18 cellular contexts compared by ENCODE assay signal in genomic region chr19:53988981-53989380, GRCh38. TPM values are rescaled to one million over a fixed set of nuclear protein-coding genes. Genes with fewer than 3 reads are reported as not detected.
A peak's percentile ranks its signal among the peaks of the same experiment; 100 is the strongest.
DNase-seq lines count a peak whose midpoint lies in the region; ATAC-seq, FAIRE-seq and TF ChIP-seq lines count a peak whose summit lies in the region.
"Had no signal": no experiment of that assay in that cellular context is flagged by ENCODE, and none has a peak within 500 bp of the region (broad histone marks: within the 10 kb centered on the region; RNA-seq: fewer than 3 reads in every experiment).

No MANE protein-coding gene starts in this region.

- no peak overlapping the region for H3K4me3 ChIP-seq in GM23338
- H3K4me3 ChIP-seq in astrocyte (ENCODE audit: insufficient read depth, low read depth, low read length) = no peak overlapping the region
- H3K4me3 ChIP-seq: HAP-1 had no signal

- FAIRE-seq in astrocyte (lab: Jason Lieb, UNC) = no peak
- FAIRE-seq: D721Med had no signal

- H3K4me1 Mint-ChIP-seq in GM23338 = peaks cover 15% of the 10 kb centered on the region
- H3K4me1 Mint-ChIP-seq in astrocyte (ENCODE audit: low read depth, unreplicated experiment) = no peaks in the 10 kb centered on the region
- H3K4me1 Mint-ChIP-seq in neural crest cell = peaks cover 5% of the 10 kb centered on the region
- no peaks in the 10 kb centered on the region for H3K4me1 Mint-ChIP-seq in activated CD4-positive, alpha-beta T cell treated with anti-CD3 and anti-CD28 coated beads, Interleukin-2, amount 10 ng/mL, durations not matched to agents 24 days and 14 days

- no peaks in the 10 kb centered on the region for H3K36me3 ChIP-seq in GM23338 (ENCODE audit: insufficient read depth)
- no peaks in the 10 kb centered on the region for H3K36me3 ChIP-seq in astrocyte (ENCODE audit: insufficient read depth, low read length)
- H3K36me3 ChIP-seq: BE2C, HAP-1 had no signal

- no peaks in the 10 kb centered on the region; the same call in 2 of the 3 replicates for H3K36me3 Mint-ChIP-seq in GM23338 (ENCODE audit: low read depth)
- no peaks in the 10 kb centered on the region for H3K36me3 Mint-ChIP-seq in astrocyte (ENCODE audit: low read depth, unreplicated experiment)
- H3K36me3 Mint-ChIP-seq in neural crest cell (ENCODE audit: low read depth) = no peaks in the 10 kb centered on the region
- no peaks in the 10 kb centered on the region for H3K36me3 Mint-ChIP-seq in activated CD4-positive, alpha-beta T cell treated with anti-CD3 and anti-CD28 coated beads, Interleukin-2, amount 10 ng/mL, durations not matched to agents 24 days and 14 days (ENCODE audit: low read depth)
- H3K36me3 Mint-ChIP-seq: CD4-positive, CD25-positive, alpha-beta regulatory T cell had no signal

- H3K27me3 Mint-ChIP-seq in GM23338 (ENCODE audit: insufficient read depth, low read depth, poor library complexity) = peaks cover 21% of the 10 kb centered on the region
- peaks cover 23% of the 10 kb centered on the region for H3K27me3 Mint-ChIP-seq in astrocyte (ENCODE audit: low read depth, unreplicated experiment)
- peaks cover 23% of the 10 kb centered on the region for H3K27me3 Mint-ChIP-seq in neural crest cell (ENCODE audit: low read depth)
- peaks cover 19% of the 10 kb centered on the region for H3K27me3 Mint-ChIP-seq in activated CD4-positive, alpha-beta T cell treated with anti-CD3 and anti-CD28 coated beads, Interleukin-2, amount 10 ng/mL, durations not matched to agents 24 days and 14 days

- H3K9ac ChIP-seq in astrocyte (ENCODE audit: low read length) = no peak overlapping the region

- H2AFZ ChIP-seq in GM23338 (no peak overlapping the region), astrocyte (ENCODE audit: low read depth, low read length) (no peak overlapping the region)

- H3K9me3 ChIP-seq in astrocyte (ENCODE audit: insufficient read depth, low read depth, low read length) = no peaks in the 10 kb centered on the region
- H3K9me3 ChIP-seq: BE2C, HAP-1 had no signal

- H3K27ac Mint-ChIP-seq in GM23338 (no peak overlapping the region), astrocyte (ENCODE audit: unreplicated experiment) (no peak overlapping the region), neural crest cell (ENCODE audit: unreplicated experiment) (no peak overlapping the region)
- no peak overlapping the region for H3K27ac Mint-ChIP-seq in activated CD4-positive, alpha-beta T cell treated with anti-CD3 and anti-CD28 coated beads, Interleukin-2, amount 10 ng/mL, durations not matched to agents 24 days and 14 days
- H3K27ac Mint-ChIP-seq: CD4-positive, CD25-positive, alpha-beta regulatory T cell; CD8-positive, alpha-beta memory T cell had no signal

- H3K27ac ChIP-seq in GM23338 (ENCODE audit: low read depth) = no peak overlapping the region
- H3K27ac ChIP-seq in astrocyte (ENCODE audit: low read depth, low read length) = no peak overlapping the region
- H3K27ac ChIP-seq: HL-60 had no signal

- H3K4me1 ChIP-seq in GM23338 (ENCODE audit: insufficient read depth) (peaks cover 13% of the 10 kb centered on the region), astrocyte (ENCODE audit: insufficient read depth, low read length) (no peaks in the 10 kb centered on the region)
- H3K4me1 ChIP-seq: BE2C, HAP-1 had no signal

- TF ChIP-seq CTCF in GM23338 (conservative IDR thresholded peaks at IDR 0.05; ENCODE audit: low read depth in 2 of 2) (no peak), astrocyte (IDR thresholded peaks at IDR 0.05; ENCODE audit: insufficient read depth, low read depth, low read length) (no peak), neural crest cell (conservative IDR thresholded peaks at IDR 0.05) (no peak)

- no peak overlapping the region for H3K4me2 ChIP-seq in GM23338
- no peak overlapping the region for H3K4me2 ChIP-seq in astrocyte (ENCODE audit: low read length)

- H3K79me2 ChIP-seq in GM23338 (replicated peaks; ENCODE audit: insufficient read depth) = no peaks in the 10 kb centered on the region
- no peaks in the 10 kb centered on the region for H3K79me2 ChIP-seq in astrocyte (ENCODE audit: insufficient read depth, low read length)

- DNase-seq in GM23338 (ENCODE audit: low spot score) (no peak), astrocyte (ENCODE audit: low read depth) (no peak), neural crest cell (ENCODE audit: low read depth, low spot score) (no peak), NCI-H524 (lab: John Stamatoyannopoulos, UW) (no peak), DMS114 treated with DMSO at 0.1 percent for 48 hours (lab: John Stamatoyannopoulos, UW; ENCODE audit: unreplicated experiment) (no peak)
- no peak for DNase-seq in activated CD4-positive, alpha-beta T cell treated with anti-CD3 and anti-CD28 coated beads, Interleukin-2, amount 10 ng/mL, durations not matched to agents 24 days and 14 days
- DNase-seq: ACHN; BE2C; CD4-positive, CD25-positive, alpha-beta regulatory T cell; CD8-positive, alpha-beta memory T cell; COR-L47; DMS153; DMS79; GF-D8 had no signal

- ATAC-seq in GM23338 = no peak

- no peaks in the 10 kb centered on the region for H4K20me1 ChIP-seq in GM23338 (replicated peaks; ENCODE audit: insufficient read depth)
- H4K20me1 ChIP-seq in astrocyte (ENCODE audit: insufficient read depth, low read length) = no peaks in the 10 kb centered on the region

- H3K4me3 Mint-ChIP-seq in GM23338 = peak overlapping the region; percentile 3; the same call in 1 of the 3 replicates
- peak overlapping the region; percentile 6 for H3K4me3 Mint-ChIP-seq in astrocyte (ENCODE audit: unreplicated experiment)
- peak overlapping the region; percentile 39 for H3K4me3 Mint-ChIP-seq in neural crest cell
- no peak overlapping the region for H3K4me3 Mint-ChIP-seq in activated CD4-positive, alpha-beta T cell treated with anti-CD3 and anti-CD28 coated beads, Interleukin-2, amount 10 ng/mL, durations not matched to agents 24 days and 14 days
- H3K4me3 Mint-ChIP-seq: CD4-positive, CD25-positive, alpha-beta regulatory T cell had no signal

- peaks cover 6% of the 10 kb centered on the region; the same call in 1 of the 2 replicates for H3F3A ChIP-seq in GM23338 (replicated peaks; ENCODE audit: low read depth)

- H3K27me3 ChIP-seq in GM23338 (ENCODE audit: insufficient read depth) = peaks cover 61% of the 10 kb centered on the region
- H3K27me3 ChIP-seq in astrocyte (ENCODE audit: insufficient read depth, low read length) = peaks cover 15% of the 10 kb centered on the region

- H3K9me3 Mint-ChIP-seq in GM23338 (no peaks in the 10 kb centered on the region), astrocyte (ENCODE audit: unreplicated experiment) (no peaks in the 10 kb centered on the region), neural crest cell (no peaks in the 10 kb centered on the region)
- no peaks in the 10 kb centered on the region for H3K9me3 Mint-ChIP-seq in activated CD4-positive, alpha-beta T cell treated with anti-CD3 and anti-CD28 coated beads, Interleukin-2, amount 10 ng/mL, durations not matched to agents 24 days and 14 days
- H3K9me3 Mint-ChIP-seq: CD4-positive, CD25-positive, alpha-beta regulatory T cell had no signal

- H3K9me2 ChIP-seq in GM23338 (ENCODE audit: insufficient read depth) = no peaks in the 10 kb centered on the region

- intact Hi-C loops in activated CD4-positive, alpha-beta T cell treated with anti-CD3 and anti-CD28 coated beads, Interleukin-2, amount 10 ng/mL, durations not matched to agents 24 days and 14 days (cut with micrococcal nuclease) = no loop called here

TF ChIP-seq in GM23338, 12 proteins besides CTCF, POLR2A, EP300 and RAD21 (continues in another document):
- TF ChIP-seq CREB1 (CRISPR knock-in tag; IDR thresholded peaks at IDR 0.05; ENCODE audit: low read depth) = no peak
- no peak for TF ChIP-seq EZH2phosphoT487 (IDR thresholded peaks at IDR 0.05; ENCODE audit: unreplicated experiment)
- TF ChIP-seq NANOG (IDR thresholded peaks at IDR 0.05; ENCODE audit: borderline replicate concordance) = no peak
- no peak for TF ChIP-seq ZNF331 (CRISPR knock-in tag; IDR thresholded peaks at IDR 0.05; ENCODE audit: low read depth)
- TF ChIP-seq ETS1 (IDR thresholded peaks at IDR 0.05) = no peak
- TF ChIP-seq STAT1 (IDR thresholded peaks at IDR 0.05; ENCODE audit: unreplicated experiment) = no peak
- no peak for TF ChIP-seq ZNF114 (CRISPR knock-in tag; IDR thresholded peaks at IDR 0.05)

RNA-seq across cellular contexts. Expression of gene CACNG6, which starts 2.5 kb away (rescaled TPM):
- total RNA-seq in GM23338 (2014; rRNA removed; shearing (Covaris generic)) = 0.23 and 0.38 TPM in 2 replicates
- polyA plus RNA-seq in GM23338 (2016; fragmentation: Nextera tagmentation; extraction: Ambion mirVana) = 1.5 and 1.8 TPM in 2 replicates
- total RNA-seq in astrocyte = 0.20 TPM in 1 of 2 replicates, not detected in the other
- 0.77 and 0.82 TPM in 2 replicates for total RNA-seq in neural crest cell
- not detected in 2 replicates for total RNA-seq in activated CD4-positive, alpha-beta T cell treated with anti-CD3 and anti-CD28 coated beads, Interleukin-2, amount 10 ng/mL, durations not matched to agents 24 days and 14 days
- total RNA-seq: CD4-positive, CD25-positive, alpha-beta regulatory T cell; CD8-positive, alpha-beta memory T cell; HT1080 had no signal
- polyA plus RNA-seq: CD4-positive, CD25-positive, alpha-beta regulatory T cell; CD8-positive, alpha-beta memory T cell had no signal

RNA-seq across cellular contexts. Expression of gene CACNG8, which starts 26.2 kb away (rescaled TPM):
- total RNA-seq in GM23338 (2014; rRNA removed; shearing (Covaris generic)) = 3.1 and 3.9 TPM in 2 replicates
- 2.2 TPM in 2 replicates for polyA plus RNA-seq in GM23338 (2016; fragmentation: Nextera tagmentation; extraction: Ambion mirVana)
- total RNA-seq in astrocyte (3.2 TPM in 2 replicates), neural crest cell (0.23 and 0.33 TPM in 2 replicates)
- not detected in 2 replicates for total RNA-seq in activated CD4-positive, alpha-beta T cell treated with anti-CD3 and anti-CD28 coated beads, Interleukin-2, amount 10 ng/mL, durations not matched to agents 24 days and 14 days
- total RNA-seq: CD4-positive, CD25-positive, alpha-beta regulatory T cell; CD8-positive, alpha-beta memory T cell had no signal
- polyA plus RNA-seq: CD4-positive, CD25-positive, alpha-beta regulatory T cell; CD8-positive, alpha-beta memory T cell had no signal
